11 cellular contexts compared by ENCODE assay signal in the genomic region with DNA sequence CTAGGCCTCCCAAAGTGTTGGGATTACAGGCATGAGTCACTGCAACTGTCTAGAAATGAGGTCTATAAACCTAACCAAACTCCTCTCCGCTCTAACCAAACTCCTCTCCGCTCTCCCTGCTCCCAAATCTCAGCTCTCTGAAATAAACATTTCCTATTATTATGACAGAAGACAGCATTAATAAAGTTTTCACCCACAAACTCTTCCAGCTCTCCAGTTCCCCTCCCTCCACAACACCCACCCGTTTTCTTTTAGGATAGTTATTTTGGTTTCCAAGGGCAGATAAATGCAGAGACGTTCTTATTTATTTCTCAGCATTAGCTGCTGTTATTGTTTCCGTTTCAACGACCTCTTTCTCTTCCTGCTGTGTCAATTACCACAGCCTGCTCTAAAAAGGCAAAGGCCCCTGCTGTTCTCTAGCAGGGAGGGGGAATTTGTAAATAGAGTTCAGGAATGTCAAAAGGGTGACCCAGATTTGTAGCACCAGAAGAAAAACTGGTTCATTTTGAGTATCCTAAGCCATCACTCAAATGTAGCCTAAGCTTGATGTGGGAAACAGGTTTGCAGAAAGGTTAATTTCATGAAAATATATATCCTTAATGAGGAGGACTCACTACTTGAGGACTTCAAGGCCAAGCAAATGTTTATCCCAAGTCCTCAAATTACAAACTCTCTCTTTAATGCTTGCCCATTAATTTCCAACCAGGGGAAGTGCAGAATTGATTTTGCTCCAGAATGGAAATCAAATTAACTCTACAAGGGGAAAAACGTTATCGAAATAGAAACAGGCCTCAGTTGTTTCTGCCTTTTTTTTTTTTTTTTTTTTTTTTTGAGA. TPM values are rescaled to one million over a fixed set of nuclear protein-coding genes. Genes with fewer than 3 reads are reported as not detected.
DNase-seq lines count a peak whose midpoint lies in the region; ATAC-seq and TF ChIP-seq lines count a peak whose summit lies in the region.
"Had no signal": no experiment of that assay in that cellular context is flagged by ENCODE, and none has a peak within 500 bp of the region (broad histone marks: within the 10 kb centered on the region; RNA-seq: fewer than 3 reads in every experiment).

No MANE protein-coding gene starts in this region.

- no peak overlapping the region for H4K8ac ChIP-seq in IMR-90 (ENCODE audit: low read depth in 2 of 2, low read length in 2 of 2)

- DNase-seq in IMR-90 (peak; percentile 41), WTC11 (ENCODE audit: low spot score) (no peak), iPS-NIHi7 (ENCODE audit: extremely low spot score) (peak; percentile 63), immature natural killer cell (no peak), cerebellar nuclear complex (lab: John Stamatoyannopoulos, UW) (no peak)
- DNase-seq: activated T-cell treated with anti-CD3 and anti-CD28 coated beads, Interleukin-2, amount 50 U/mL, for 48 hours; DND-41 had no signal

- H3K27ac ChIP-seq in IMR-90 (ENCODE audit: insufficient read depth, low read length) (no peak overlapping the region), stomach smooth muscle (ENCODE audit: low read length) (no peak overlapping the region)
- H3K27ac ChIP-seq: neutrophil had no signal

- no peak overlapping the region for H3K4ac ChIP-seq in IMR-90 (ENCODE audit: low read depth, low read length)

- CTCF ChIA-PET in IMR-90 (lab: Yijun Ruan, JAX): no interaction called here
- CTCF ChIA-PET in WTC11 (lab: Charles Lee): interaction anchor here (0.6 to 2.4 kb wide), 4 partner anchors 13 to 288 kb away, joined by 3 to 7 read pairs (median 4); partner anchors contain the start of gene SCD5

- H3K9me1 ChIP-seq in IMR-90 (ENCODE audit: insufficient read depth, low read length): peaks cover 9% of the 10 kb centered on the region; the same call in 1 of the 2 replicates

- H3K9me3 ChIP-seq in IMR-90 (ENCODE audit: control insufficient read depth, insufficient read depth, low read length): no peaks in the 10 kb centered on the region
- no peaks in the 10 kb centered on the region for H3K9me3 ChIP-seq in stomach smooth muscle (ENCODE audit: control insufficient read depth in 2 of 2, low read length in 2 of 2)
- H3K9me3 ChIP-seq: neutrophil had no signal

- TF ChIP-seq RAD21 in IMR-90 (IDR thresholded peaks at IDR 0.05; ENCODE audit: low read length): no peak

- no peak overlapping the region for H2AFZ ChIP-seq in IMR-90 (replicated peaks; ENCODE audit: low read length, poor library complexity)

- H3K14ac ChIP-seq in IMR-90 (replicated peaks; ENCODE audit: low read depth, low read length): no peak overlapping the region

- in situ Hi-C loops in IMR-90 (cut with MboI; ENCODE audit: low sequenced_read_pairs): no loop called here

- ATAC-seq in IMR-90 (ENCODE audit: low read depth) (peak; percentile 48), WTC11 (peak; percentile 75), GM21576 (IDR thresholded peaks at IDR 0.05; ENCODE audit: unreplicated experiment) (no peak)

- no peak overlapping the region for H4K91ac ChIP-seq in IMR-90 (ENCODE audit: insufficient read depth, low read depth, low read length)

- H3K36me3 ChIP-seq in IMR-90 (ENCODE audit: control insufficient read depth, insufficient read depth, low read length): peaks cover 2% of the 10 kb centered on the region
- peaks cover 0 to 3% of the 10 kb centered on the region in 2 donors for H3K36me3 ChIP-seq in stomach smooth muscle (ENCODE audit: control insufficient read depth in 2 of 2, insufficient read depth in 2 of 2, low read length in 2 of 2)

- no peak overlapping the region for H2AK9ac ChIP-seq in IMR-90 (replicated peaks; ENCODE audit: low read depth, low read length, poor library complexity)

- H3K4me2 ChIP-seq in IMR-90 (ENCODE audit: low read depth, low read length): no peak overlapping the region

- H2BK5ac ChIP-seq in IMR-90 (ENCODE audit: low read depth, low read length, poor library complexity, severe bottlenecking): no peak overlapping the region

- H3K36me3 Mint-ChIP-seq in WTC11 (no peaks in the 10 kb centered on the region; the same call in 1 of the 2 replicates), immature natural killer cell (peaks cover 0 to 3% (median 0%) of the 10 kb centered on the region in 3 donors)

- H3K23ac ChIP-seq in IMR-90 (ENCODE audit: low read depth, low read length): no peak overlapping the region

- H3K4me3 Mint-ChIP-seq in WTC11 (peak overlapping the region; percentile 9; the same call in 1 of the 2 replicates), immature natural killer cell (no peak overlapping the region)
- H3K4me3 Mint-ChIP-seq: dendritic cell treated with granulocyte-macrophage colony-stimulating factor and Interleukin-4, amounts not matched to agents 40 ng/mL and 50 ng/mL, for 4 days had no signal

- H4K20me1 ChIP-seq in IMR-90 (ENCODE audit: insufficient read depth, low read length): peaks cover 6% of the 10 kb centered on the region; the same call in 1 of the 2 replicates

- no peak overlapping the region for H3K56ac ChIP-seq in IMR-90 (ENCODE audit: extremely low read depth, insufficient read depth, low read length)

- H3K4me1 ChIP-seq in IMR-90 (ENCODE audit: control insufficient read depth, insufficient read depth, low read length) (peaks cover 2% of the 10 kb centered on the region; the same call in 1 of the 2 replicates), stomach smooth muscle (ENCODE audit: control insufficient read depth, insufficient read depth, low read length) (no peaks in the 10 kb centered on the region)

- WGBS in IMR-90 (ENCODE audit: extremely low coverage in 2 of 2, insufficient read length in 1 of 2), 2 experiments: no CpG with 5 or more reads among the region's 8 CpGs

- no peak overlapping the region for H3K9ac ChIP-seq in IMR-90 (ENCODE audit: low read depth, low read length)
- H3K9ac ChIP-seq in stomach smooth muscle (ENCODE audit: low read length in 2 of 2): peak overlapping the region in 1 of 2 donors; percentile 41

- H3K4me3 ChIP-seq in IMR-90 (ENCODE audit: insufficient read depth, low read depth, low read length): no peak overlapping the region
- H3K4me3 ChIP-seq in stomach smooth muscle (ENCODE audit: low read length in 2 of 2): peak overlapping the region; percentile 3 to 4

- H2BK20ac ChIP-seq in IMR-90 (ENCODE audit: low read depth, low read length): no peak overlapping the region

- H3K18ac ChIP-seq in IMR-90 (ENCODE audit: low read depth, low read length): no peak overlapping the region

- no TSS peak for BruUV-seq in IMR-90 (replicated peaks; lab: Mats Ljungman, UMichigan)

- H2BK120ac ChIP-seq in IMR-90 (ENCODE audit: low read depth, low read length): no peak overlapping the region

- H2AK5ac ChIP-seq in IMR-90 (ENCODE audit: low read depth, low read length): no peak overlapping the region

- H3K9me3 Mint-ChIP-seq in WTC11: peaks cover 4% of the 10 kb centered on the region
- H3K9me3 Mint-ChIP-seq in immature natural killer cell: no peaks in the 10 kb centered on the region
- H3K9me3 Mint-ChIP-seq: dendritic cell treated with granulocyte-macrophage colony-stimulating factor and Interleukin-4, amounts not matched to agents 40 ng/mL and 50 ng/mL, for 4 days had no signal

- H3K27me3 ChIP-seq in IMR-90 (ENCODE audit: control insufficient read depth, insufficient read depth, low read length): no peaks in the 10 kb centered on the region
- no peaks in the 10 kb centered on the region for H3K27me3 ChIP-seq in stomach smooth muscle (ENCODE audit: control insufficient read depth in 1 of 2, insufficient read depth in 2 of 2, low read length in 2 of 2)
- H3K27me3 ChIP-seq: neutrophil had no signal

- no peak overlapping the region for H4K5ac ChIP-seq in IMR-90 (ENCODE audit: low read depth, low read length)

- H3K4me1 Mint-ChIP-seq in WTC11: peaks cover 18% of the 10 kb centered on the region
- peaks cover 0 to 2% of the 10 kb centered on the region in 2 donors for H3K4me1 Mint-ChIP-seq in immature natural killer cell

- POLR2A ChIA-PET in IMR-90 (lab: Charles Lee; ENCODE audit: unreplicated experiment) (no interaction called here), WTC11 (lab: Charles Lee) (no interaction called here)

- intact Hi-C loops in IMR-90 (cut with micrococcal nuclease): no loop called here

- dilution Hi-C loops in IMR-90 (cut with HindIII; ENCODE audit: low sequenced_read_pairs, unreplicated experiment): no loop called here

- H3K27me3 Mint-ChIP-seq in WTC11 (ENCODE audit: low read depth) (peaks cover 68% of the 10 kb centered on the region), immature natural killer cell (ENCODE audit: low read depth in 3 of 3) (peaks cover 0 to 3% (median 0%) of the 10 kb centered on the region in 3 donors)
- H3K27me3 Mint-ChIP-seq: dendritic cell treated with granulocyte-macrophage colony-stimulating factor and Interleukin-4, amounts not matched to agents 40 ng/mL and 50 ng/mL, for 4 days had no signal

- no peak overlapping the region for H2BK15ac ChIP-seq in IMR-90 (ENCODE audit: low read depth, low read length)

- no peaks in the 10 kb centered on the region; a peak in 2 of 4 replicates for H3K79me1 ChIP-seq in IMR-90 (ENCODE audit: low read depth in 1 of 2, low read length in 2 of 2)

- TF ChIP-seq POLR2A in IMR-90 (IDR thresholded peaks at IDR 0.05; ENCODE audit: low read depth, low read length): no peak

- TF ChIP-seq CTCF in IMR-90 (conservative IDR thresholded peaks at IDR 0.05; ENCODE audit: low read depth, low read length): no peak
- TF ChIP-seq CTCF in WTC11 (IDR thresholded peaks at IDR 0.05): no peak

- H3K27ac Mint-ChIP-seq in WTC11 (no peak overlapping the region), immature natural killer cell (peak overlapping the region in 1 of 6 donors; percentile 73)
- H3K27ac Mint-ChIP-seq: dendritic cell treated with granulocyte-macrophage colony-stimulating factor and Interleukin-4, amounts not matched to agents 40 ng/mL and 50 ng/mL, for 4 days had no signal

TF ChIP-seq in WTC11, 78 proteins besides CTCF, POLR2A, EP300 and RAD21 (continues in another document):
- TF ChIP-seq FOXK1 (CRISPR knock-in tag; IDR thresholded peaks at IDR 0.05): 0 out of 2 replicates have a peak, but pooled peaks have one; percentile 26
- peak; percentile 57; the same call in 1 of the 2 replicates for TF ChIP-seq ZNF423 (CRISPR knock-in tag; IDR thresholded peaks at IDR 0.05)
- TF ChIP-seq, protein P1, sequence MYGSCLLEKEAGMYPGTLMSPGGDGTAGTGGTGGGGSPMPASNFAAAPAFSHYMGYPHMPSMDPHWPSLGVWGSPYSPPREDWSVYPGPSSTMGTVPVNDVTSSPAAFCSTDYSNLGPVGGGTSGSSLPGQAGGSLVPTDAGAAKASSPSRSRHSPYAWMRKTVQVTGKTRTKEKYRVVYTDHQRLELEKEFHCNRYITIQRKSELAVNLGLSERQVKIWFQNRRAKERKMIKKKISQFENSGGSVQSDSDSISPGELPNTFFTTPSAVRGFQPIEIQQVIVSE (CRISPR knock-in tag; IDR thresholded peaks at IDR 0.05; ENCODE audit: borderline replicate concordance): no peak
- no peak for TF ChIP-seq ZNF396 (CRISPR knock-in tag; IDR thresholded peaks at IDR 0.05; ENCODE audit: borderline replicate concordance)

RNA-seq across cellular contexts. Expression of gene SCD5, which starts 13.5 kb away (rescaled TPM):
- total RNA-seq in IMR-90 (2012; rRNA removed) (12.4 and 17.2 TPM in 2 replicates), WTC11 (2021) (4.6 to 6.3 TPM (median 4.9 TPM) in 3 replicates)
- polyA plus RNA-seq in IMR-90 (2012; rRNA removed) (13.5 and 13.9 TPM in 2 replicates), immature natural killer cell (10 to 100 TPM in 2 of 3 donors, 1 to 10 TPM in 1; 4.6 to 16.1 (median 11.3) TPM)
- polyA plus RNA-seq in IMR-90 (2012; cell fraction: cytosol; rRNA removed): 12.1 and 13.8 TPM in 2 replicates
- polyA plus RNA-seq in IMR-90 (2012; cell fraction: nucleus; rRNA removed; ENCODE audit: low replicate concordance): 3.8 and 4.5 TPM in 2 replicates

Comparison
In these comparisons a context has a peak if more than half of its experiments do, and no peak if none do; other contexts are left out.
1. DNase-seq: peak in IMR-90 (single experiment) and iPS-NIHi7 (single experiment); none in WTC11 (single experiment), immature natural killer cell (0 of 3) and cerebellar nuclear complex (0 of 2).